20 cellular contexts compared by ENCODE assay signal in genomic region chr7:101915000-101915399, GRCh38.
A peak's percentile ranks its signal among the peaks of the same experiment; 100 is the strongest.
DNase-seq lines count a peak whose midpoint lies in the region; ATAC-seq and TF ChIP-seq lines count a peak whose summit lies in the region.
"Had no signal": no experiment of that assay in that cellular context is flagged by ENCODE, and none has a peak within 500 bp of the region (broad histone marks: within the 10 kb centered on the region; RNA-seq: fewer than 3 reads in every experiment).

No MANE protein-coding gene starts in this region.

- H3K9me3 Mint-ChIP-seq in Caco-2 (ENCODE audit: unreplicated experiment), result no peaks in the 10 kb centered on the region
- H3K9me3 Mint-ChIP-seq in progenitor cell of endocrine pancreas (ENCODE audit: low read depth), result no peaks in the 10 kb centered on the region
- H3K9me3 Mint-ChIP-seq: activated CD8-positive, alpha-beta T cell treated with anti-CD3 and anti-CD28 coated beads for 36 hours; activated naive CD8-positive, alpha-beta T cell treated with anti-CD3 and anti-CD28 coated beads, Interleukin-2, amount 10 ng/mL, durations not matched to agents 7 days and 5 days; activated T-cell treated with anti-CD3 and anti-CD28 coated beads, Interleukin-2, amount 50 U/mL, for 72 hours; neural crest cell; stimulated activated effector memory CD8-positive, alpha-beta T cell treated with anti-CD3 and anti-CD28 coated beads, Interleukin-12 subunit alpha, Interleukin-12 subunit beta, amount 100 ng/mL, for 72 hours; type B pancreatic cell had no signal

- DNase-seq in Caco-2, result no peak
- DNase-seq in NCI-H524 (lab: John Stamatoyannopoulos, UW), result peak; percentile 64 to 87
- peak; percentile 63 to 64 for DNase-seq in heart right ventricle
- DNase-seq in progenitor cell of endocrine pancreas (ENCODE audit: low spot score, unreplicated experiment), result no peak
- DNase-seq in NCI-H1417 (lab: John Stamatoyannopoulos, UW), result no peak
- DNase-seq in mesenteric fat pad (ENCODE audit: low spot score), result no peak
- DNase-seq: ACHN; activated CD8-positive, alpha-beta T cell treated with anti-CD3 and anti-CD28 coated beads for 36 hours; activated naive CD8-positive, alpha-beta T cell treated with anti-CD3 and anti-CD28 coated beads, Interleukin-2, amount 10 ng/mL, durations not matched to agents 7 days and 5 days; activated T-cell treated with anti-CD3 and anti-CD28 coated beads, Interleukin-2, amount 50 U/mL, for 72 hours; KBM-7; NCI-H1105; NCI-H226; OCI-M1 had no signal

- POLR2A ChIA-PET in Caco-2 (lab: Charles Lee), result no interaction called here

- BruUV-seq in Caco-2 (replicated peaks; lab: Mats Ljungman, UMichigan), result no TSS peak

- CTCF ChIA-PET in Caco-2 (lab: Charles Lee), result no interaction called here

- H3K36me3 Mint-ChIP-seq in Caco-2 (ENCODE audit: insufficient read depth, unreplicated experiment) (peaks cover 81% of the 10 kb centered on the region), progenitor cell of endocrine pancreas (ENCODE audit: insufficient read depth) (peaks cover 16% of the 10 kb centered on the region)

- H3K4me3 Mint-ChIP-seq in Caco-2 (ENCODE audit: unreplicated experiment), result no peak overlapping the region
- H3K4me3 Mint-ChIP-seq in progenitor cell of endocrine pancreas (ENCODE audit: low read depth), result no peak overlapping the region
- H3K4me3 Mint-ChIP-seq: activated CD8-positive, alpha-beta T cell treated with anti-CD3 and anti-CD28 coated beads for 36 hours; activated naive CD8-positive, alpha-beta T cell treated with anti-CD3 and anti-CD28 coated beads, Interleukin-2, amount 10 ng/mL, durations not matched to agents 7 days and 5 days; activated T-cell treated with anti-CD3 and anti-CD28 coated beads, Interleukin-2, amount 50 U/mL, for 72 hours; neural crest cell; stimulated activated effector memory CD8-positive, alpha-beta T cell treated with anti-CD3 and anti-CD28 coated beads, Interleukin-12 subunit alpha, Interleukin-12 subunit beta, amount 100 ng/mL, for 72 hours; type B pancreatic cell had no signal

- H3K27me3 ChIP-seq in Caco-2 (replicated peaks; ENCODE audit: control insufficient read depth, insufficient read depth, low read length), result no peaks in the 10 kb centered on the region
- H3K27me3 ChIP-seq in heart right ventricle, result no peaks in the 10 kb centered on the region

- ATAC-seq in heart right ventricle (peak; percentile 52 to 79 (median 62)), HG02870 (IDR thresholded peaks at IDR 0.05; ENCODE audit: unreplicated experiment) (no peak), GM18520 (IDR thresholded peaks at IDR 0.05; ENCODE audit: unreplicated experiment) (no peak)
- ATAC-seq: activated CD8-positive, alpha-beta T cell treated with anti-CD3 and anti-CD28 coated beads for 36 hours; activated T-cell treated with anti-CD3 and anti-CD28 coated beads, Interleukin-2, amount 50 U/mL, for 72 hours; stimulated activated effector memory CD8-positive, alpha-beta T cell treated with anti-CD3 and anti-CD28 coated beads, Interleukin-12 subunit alpha, Interleukin-12 subunit beta, amount 100 ng/mL, for 72 hours had no signal

- H3K36me3 ChIP-seq in Caco-2 (ENCODE audit: control insufficient read depth, insufficient read depth, low read length), result no peaks in the 10 kb centered on the region
- peaks cover 0 to 47% (median 23%) of the 10 kb centered on the region in 9 donors for H3K36me3 ChIP-seq in heart right ventricle

- H3K27me3 Mint-ChIP-seq in Caco-2 (ENCODE audit: insufficient read depth, unreplicated experiment) (no peaks in the 10 kb centered on the region), progenitor cell of endocrine pancreas (no peaks in the 10 kb centered on the region)
- H3K27me3 Mint-ChIP-seq: activated CD8-positive, alpha-beta T cell treated with anti-CD3 and anti-CD28 coated beads for 36 hours; activated naive CD8-positive, alpha-beta T cell treated with anti-CD3 and anti-CD28 coated beads, Interleukin-2, amount 10 ng/mL, durations not matched to agents 7 days and 5 days; type B pancreatic cell had no signal

- H3K4me1 Mint-ChIP-seq in Caco-2 (ENCODE audit: low read depth, unreplicated experiment) (peaks cover 29% of the 10 kb centered on the region), progenitor cell of endocrine pancreas (ENCODE audit: low read depth) (peaks cover 18% of the 10 kb centered on the region)

- 50 to 57% methylated on average over 15 of the region's 15 CpGs for WGBS in heart right ventricle, 2 donors

- H3K9me3 ChIP-seq in Caco-2 (no peaks in the 10 kb centered on the region), heart right ventricle (no peaks in the 10 kb centered on the region)

- H3K27ac Mint-ChIP-seq in Caco-2 (ENCODE audit: unreplicated experiment) (peak overlapping the region; percentile 70), progenitor cell of endocrine pancreas (peak overlapping the region; percentile 64)
- H3K27ac Mint-ChIP-seq: activated CD8-positive, alpha-beta T cell treated with anti-CD3 and anti-CD28 coated beads for 36 hours; activated naive CD8-positive, alpha-beta T cell treated with anti-CD3 and anti-CD28 coated beads, Interleukin-2, amount 10 ng/mL, durations not matched to agents 7 days and 5 days; activated T-cell treated with anti-CD3 and anti-CD28 coated beads, Interleukin-2, amount 50 U/mL, for 72 hours; type B pancreatic cell had no signal

- no peak for TF ChIP-seq CTCF in Caco-2 (IDR thresholded peaks at IDR 0.05; ENCODE audit: insufficient read depth in 1 of 2, low read depth in 1 of 2, low read length in 1 of 2, severe bottlenecking in 1 of 2, unreplicated experiment in 1 of 2)
- peak in 1 of 9 donors; percentile 10 for TF ChIP-seq CTCF in heart right ventricle (IDR thresholded peaks at IDR 0.05)
- TF ChIP-seq CTCF in progenitor cell of endocrine pancreas (IDR thresholded peaks at IDR 0.05; ENCODE audit: unreplicated experiment), result no peak

- no peak overlapping the region for H3K4me3 ChIP-seq in Caco-2 (ENCODE audit: low read depth, low read length)
- no peak overlapping the region for H3K4me3 ChIP-seq in heart right ventricle
- H3K4me3 ChIP-seq: SK-N-MC had no signal

- intact Hi-C loops in Caco-2 (cut with micrococcal nuclease; ENCODE audit: unreplicated experiment), result no loop called here
- intact Hi-C loops in heart right ventricle (cut with DNase I), result no loop called here

- peak overlapping the region; percentile 61 to 82 (median 76) for H3K27ac ChIP-seq in heart right ventricle
- H3K27ac ChIP-seq: SK-N-MC had no signal

- H3K4me1 ChIP-seq in Caco-2 (peaks cover 5% of the 10 kb centered on the region; the same call in 1 of the 2 replicates), heart right ventricle (peaks cover 10 to 50% (median 29%) of the 10 kb centered on the region in 9 donors)

Comparison
In these comparisons a context has a peak if more than half of its experiments do, and no peak if none do; other contexts are left out.
1. DNase-seq: peak in NCI-H524 (2 of 2) and heart right ventricle (2 of 2); none in Caco-2 (0 of 2), progenitor cell of endocrine pancreas (single experiment), NCI-H1417 (0 of 3) and mesenteric fat pad (single experiment).
2. ATAC-seq: peak in heart right ventricle (8 of 8); none in HG02870 (single experiment) and GM18520 (single experiment).